In genomic region chr1:1434812-1435093, GRCh38 we compare ENCODE assay signal across 9 cellular contexts. TPM values are rescaled to one million over a fixed set of nuclear protein-coding genes. Genes with fewer than 3 reads are reported as not detected.
DNase-seq lines count a peak whose midpoint lies in the region; ATAC-seq and TF ChIP-seq lines count a peak whose summit lies in the region.
"Had no signal": no experiment of that assay in that cellular context is flagged by ENCODE, and none has a peak within 500 bp of the region (broad histone marks: within the 10 kb centered on the region; RNA-seq: fewer than 3 reads in every experiment).

No MANE protein-coding gene starts in this region.

- no peak overlapping the region for H3K27ac Mint-ChIP-seq in CD8-positive, alpha-beta memory T cell

- H3K27ac ChIP-seq in CD8-positive, alpha-beta memory T cell (ENCODE audit: low read depth, low read length), result no peak overlapping the region
- H3K27ac ChIP-seq in Panc1 (ENCODE audit: low read length) (peak overlapping the region; percentile 99), esophagus muscularis mucosa (replicated peaks in 1 of 4) (peak overlapping the region; percentile 96 to 98 (median 97)), trophoblast cell (ENCODE audit: low read depth, low read length) (peak overlapping the region; percentile 99), Karpas-422 (ENCODE audit: low read length) (no peak overlapping the region)

- peak overlapping the region; percentile 68 for H4K12ac ChIP-seq in trophoblast cell (ENCODE audit: low read depth, low read length)

- H3K36me3 Mint-ChIP-seq in CD8-positive, alpha-beta memory T cell, result no peaks in the 10 kb centered on the region

- H3K4me2 ChIP-seq in trophoblast cell (ENCODE audit: low read length) (no peak overlapping the region), Karpas-422 (ENCODE audit: low read depth, low read length, poor library complexity, severe bottlenecking) (no peak overlapping the region)

- TF ChIP-seq CTCF in Panc1 (IDR thresholded peaks at IDR 0.05) (no peak), esophagus muscularis mucosa (IDR thresholded peaks at IDR 0.05) (no peak)

- peak overlapping the region; percentile 97 for H3K14ac ChIP-seq in trophoblast cell (ENCODE audit: low read length)

- POLR2A ChIA-PET in CD8-positive, alpha-beta memory T cell (lab: Charles Lee), result no interaction called here
- POLR2A ChIA-PET in Panc1 (lab: Charles Lee), result interaction anchor here (0.5 kb wide), 1 partner anchor 137 kb away, joined by 5 read pairs; no protein-coding TSS in a partner anchor

- no peaks in the 10 kb centered on the region for H3K36me3 ChIP-seq in CD8-positive, alpha-beta memory T cell (ENCODE audit: insufficient read depth, low read length)
- H3K36me3 ChIP-seq in Panc1 (ENCODE audit: control insufficient read depth, insufficient read depth, low read length) (no peaks in the 10 kb centered on the region; the same call in 1 of the 2 replicates), esophagus muscularis mucosa (peaks cover 0 to 17% (median 10%) of the 10 kb centered on the region in 4 donors), trophoblast cell (ENCODE audit: control insufficient read depth in 1 of 2, insufficient read depth in 2 of 2, low read length in 2 of 2) (peaks cover 13 to 14% of the 10 kb centered on the region in 2 experiments), Karpas-422 (ENCODE audit: insufficient read depth, low read length) (no peaks in the 10 kb centered on the region)

- no peaks in the 10 kb centered on the region for H3K9me3 Mint-ChIP-seq in CD8-positive, alpha-beta memory T cell

- H3K9ac ChIP-seq in trophoblast cell (ENCODE audit: low read length) (no peak overlapping the region), Karpas-422 (ENCODE audit: low read length) (no peak overlapping the region)

- no peaks in the 10 kb centered on the region for H3K9me3 ChIP-seq in CD8-positive, alpha-beta memory T cell (ENCODE audit: low read length)
- no peaks in the 10 kb centered on the region for H3K9me3 ChIP-seq in Panc1 (ENCODE audit: control insufficient read depth, insufficient read depth, low read depth, low read length)
- no peaks in the 10 kb centered on the region for H3K9me3 ChIP-seq in esophagus muscularis mucosa
- peaks cover 2% of the 10 kb centered on the region for H3K9me3 ChIP-seq in trophoblast cell (ENCODE audit: insufficient read depth, low read depth, low read length)
- H3K9me3 ChIP-seq in Karpas-422 (ENCODE audit: low read length), result no peaks in the 10 kb centered on the region

- H3K79me2 ChIP-seq in trophoblast cell (ENCODE audit: control insufficient read depth, insufficient read depth, low read length, poor library complexity), result peaks cover 35% of the 10 kb centered on the region
- H3K79me2 ChIP-seq in Karpas-422 (ENCODE audit: low read length), result no peaks in the 10 kb centered on the region

- peak overlapping the region; percentile 82 for H3K4ac ChIP-seq in trophoblast cell (ENCODE audit: low read depth, low read length)

- peak overlapping the region in 5 of 7 donors; percentile 8 to 59 (median 44) for H3K4me3 Mint-ChIP-seq in CD8-positive, alpha-beta memory T cell

- H4K8ac ChIP-seq in trophoblast cell (ENCODE audit: low read depth, low read length), result peak overlapping the region; percentile 42

- H3K79me1 ChIP-seq in trophoblast cell (ENCODE audit: low read length), result peaks cover 56% of the 10 kb centered on the region

- peaks cover 0 to 8% (median 0%) of the 10 kb centered on the region in 3 donors for H3K4me1 Mint-ChIP-seq in CD8-positive, alpha-beta memory T cell

- no TSS peak for BruUV-seq in Panc1 (replicated peaks; lab: Mats Ljungman, UMichigan)

- ATAC-seq in Panc1, result no peak
- no peak for ATAC-seq in GM21528 (IDR thresholded peaks at IDR 0.05; ENCODE audit: low FRiP score, unreplicated experiment)

- H3K23ac ChIP-seq in trophoblast cell (ENCODE audit: low read length), result no peak overlapping the region

- H2BK120ac ChIP-seq in trophoblast cell (ENCODE audit: insufficient read depth, low read length, poor library complexity), result peak overlapping the region; percentile 98

- no peak for TF ChIP-seq EP300 in esophagus muscularis mucosa (IDR thresholded peaks at IDR 0.05)

- DNase-seq in CD8-positive, alpha-beta memory T cell, result no peak
- DNase-seq in Panc1 (ENCODE audit: low read depth, low spot score) (no peak), esophagus muscularis mucosa (ENCODE audit: extremely low spot score) (no peak), trophoblast cell (no peak), AML-193 (lab: John Stamatoyannopoulos, UW) (no peak), Karpas-422 (no peak), SW480 (ENCODE audit: low spot score) (no peak)

- H3K27me3 ChIP-seq in CD8-positive, alpha-beta memory T cell (ENCODE audit: insufficient read depth, low read length, poor library complexity, severe bottlenecking), result peaks cover 33% of the 10 kb centered on the region
- H3K27me3 ChIP-seq in Panc1 (ENCODE audit: control insufficient read depth, insufficient read depth, low read length), result no peaks in the 10 kb centered on the region
- H3K27me3 ChIP-seq in esophagus muscularis mucosa, result no peaks in the 10 kb centered on the region
- H3K27me3 ChIP-seq in trophoblast cell (ENCODE audit: insufficient read depth, low read length), result no peaks in the 10 kb centered on the region
- no peaks in the 10 kb centered on the region for H3K27me3 ChIP-seq in Karpas-422 (ENCODE audit: low read length)

- no peaks in the 10 kb centered on the region for H3K9me2 ChIP-seq in Karpas-422 (replicated peaks; ENCODE audit: insufficient read depth, low read length)

- peak overlapping the region; percentile 99 for H3K18ac ChIP-seq in trophoblast cell (ENCODE audit: low read length)

- H2AFZ ChIP-seq in trophoblast cell (ENCODE audit: insufficient read depth, low read length, poor library complexity) (peak overlapping the region; percentile 33), Karpas-422 (ENCODE audit: low read length) (no peak overlapping the region)

- WGBS in esophagus muscularis mucosa, result 40% methylated on average over 3 of the region's 3 CpGs
- no CpG with 5 or more reads among the region's 3 CpGs for WGBS in trophoblast cell (ENCODE audit: extremely low coverage, insufficient coverage, insufficient read length)

- intact Hi-C loops in Panc1 (cut with micrococcal nuclease; ENCODE audit: unreplicated experiment) (loop anchor here (5.0 kb wide), 1 partner anchor 32 kb away; no protein-coding TSS in a partner anchor), esophagus muscularis mucosa (cut with DNase I) (no loop called here)

- peak overlapping the region; percentile 98 for H2AK5ac ChIP-seq in trophoblast cell (ENCODE audit: low read length)

- peaks cover 8% of the 10 kb centered on the region for H3K4me1 ChIP-seq in CD8-positive, alpha-beta memory T cell (ENCODE audit: insufficient read depth, low read length)
- H3K4me1 ChIP-seq in Panc1 (ENCODE audit: control insufficient read depth, insufficient read depth, low read length), result peaks cover 62% of the 10 kb centered on the region
- H3K4me1 ChIP-seq in esophagus muscularis mucosa, result peaks cover 70 to 100% (median 90%) of the 10 kb centered on the region in 4 donors
- peaks cover 72 to 77% of the 10 kb centered on the region in 2 experiments for H3K4me1 ChIP-seq in trophoblast cell (ENCODE audit: control insufficient read depth in 1 of 2, insufficient read depth in 2 of 2, low read length in 2 of 2)
- peaks cover 5% of the 10 kb centered on the region; the same call in 1 of the 2 replicates for H3K4me1 ChIP-seq in Karpas-422 (ENCODE audit: low read length)

- peaks cover 6 to 22% of the 10 kb centered on the region in 2 donors for H3K27me3 Mint-ChIP-seq in CD8-positive, alpha-beta memory T cell

- H3K4me3 ChIP-seq in CD8-positive, alpha-beta memory T cell (ENCODE audit: low read length), result no peak overlapping the region
- H3K4me3 ChIP-seq in Panc1 (ENCODE audit: low read depth in 2 of 2, low read length in 2 of 2) (peak overlapping the region; percentile 45 to 76), esophagus muscularis mucosa (peak overlapping the region; percentile 67 to 81 (median 74)), trophoblast cell (ENCODE audit: low read depth, low read length) (no peak overlapping the region), Karpas-422 (ENCODE audit: low read length) (no peak overlapping the region)

- H2BK5ac ChIP-seq in trophoblast cell (ENCODE audit: low read depth, low read length, poor library complexity), result peak overlapping the region; percentile 98

- peak overlapping the region; percentile 99 for H4K91ac ChIP-seq in trophoblast cell (ENCODE audit: low read depth, low read length)

- H2BK12ac ChIP-seq in trophoblast cell (ENCODE audit: low read length), result peak overlapping the region; percentile 97

- CTCF ChIA-PET in CD8-positive, alpha-beta memory T cell (lab: Charles Lee), result no interaction called here
- CTCF ChIA-PET in Panc1 (lab: Charles Lee), result no interaction called here

- no peaks in the 10 kb centered on the region for H4K20me1 ChIP-seq in Karpas-422 (ENCODE audit: insufficient read depth, low read depth, low read length)

- in situ Hi-C loops in Panc1 (cut with HindIII; ENCODE audit: low pct_unique_long_range_greater_than_20kb, low sequenced_read_pairs), result no loop called here

- TF ChIP-seq POLR2A in esophagus muscularis mucosa (IDR thresholded peaks at IDR 0.05; ENCODE audit: low read depth), result no peak

RNA-seq across cellular contexts. Expression of gene VWA1, which starts 0.7 kb away (rescaled TPM):
- under 1 TPM in 1 of 2 experiments, not detected in 1; 0.31 TPM for total RNA-seq in CD8-positive, alpha-beta memory T cell
- polyA plus RNA-seq in CD8-positive, alpha-beta memory T cell, result not detected
- 858 TPM for total RNA-seq in Panc1 (2021; ENCODE audit: unreplicated experiment)
- 1,549 TPM for polyA plus RNA-seq in Panc1 (2012; ENCODE audit: insufficient read length)
- total RNA-seq in esophagus muscularis mucosa, result 100 to 1,000 TPM in 2 of 4 donors, 10 to 100 TPM in 2; 99.7 to 168 (median 116) TPM
- polyA plus RNA-seq in trophoblast cell (2013), result 66.1 and 71.8 TPM in 2 replicates
- total RNA-seq in Karpas-422 (2014; rRNA removed; shearing (Covaris generic); ENCODE audit: low replicate concordance), result not detected in 2 replicates

RNA-seq across cellular contexts. Expression of gene ANKRD65, which starts 13.7 kb away (rescaled TPM):
- total RNA-seq in CD8-positive, alpha-beta memory T cell, result not detected
- polyA plus RNA-seq in CD8-positive, alpha-beta memory T cell, result not detected
- total RNA-seq in Panc1 (2021; ENCODE audit: unreplicated experiment) (1.9 TPM), esophagus muscularis mucosa (10 to 100 TPM in 2 of 4 donors, 1 to 10 TPM in 2; 8.1 to 19.2 (median 9.8) TPM)
- 3.7 TPM for polyA plus RNA-seq in Panc1 (2012; ENCODE audit: insufficient read length)
- 3.1 and 3.5 TPM in 2 replicates for polyA plus RNA-seq in trophoblast cell (2013)
- total RNA-seq in Karpas-422 (2014; rRNA removed; shearing (Covaris generic); ENCODE audit: low replicate concordance), result not detected in 2 replicates
- total RNA-seq: HT1080 had no signal

RNA-seq across cellular contexts. Expression of gene ATAD3C, which starts 14.7 kb away (rescaled TPM):
- 1 to 10 TPM in 1 of 2 experiments, under 1 TPM in 1; 0.53 to 1.9 TPM for total RNA-seq in CD8-positive, alpha-beta memory T cell
- polyA plus RNA-seq in CD8-positive, alpha-beta memory T cell, result 4.3 TPM
- total RNA-seq in Panc1 (2021; ENCODE audit: unreplicated experiment) (10.6 TPM), esophagus muscularis mucosa (1 to 10 TPM in 1 of 4 donors, under 1 TPM in 3; 0.32 to 2.4 (median 0.58) TPM)
- polyA plus RNA-seq in Panc1 (2012; ENCODE audit: insufficient read length), result 8.1 TPM
- polyA plus RNA-seq in trophoblast cell (2013), result 5.2 and 6.0 TPM in 2 replicates
- total RNA-seq in Karpas-422 (2014; rRNA removed; shearing (Covaris generic); ENCODE audit: low replicate concordance), result 0.51 TPM in 1 of 2 replicates, not detected in the other
- total RNA-seq: HT1080 had no signal

RNA-seq across cellular contexts. Expression of gene MRPL20, which starts 27.7 kb away (rescaled TPM):
- total RNA-seq in CD8-positive, alpha-beta memory T cell, result 100 to 1,000 TPM; 206 to 208 TPM
- polyA plus RNA-seq in CD8-positive, alpha-beta memory T cell, result 198 TPM
- 196 TPM for total RNA-seq in Panc1 (2021; ENCODE audit: unreplicated experiment)
- polyA plus RNA-seq in Panc1 (2012; ENCODE audit: insufficient read length), result 252 TPM
- total RNA-seq in esophagus muscularis mucosa, result 100 to 1,000 TPM; 144 to 175 (median 155) TPM
- 147 and 153 TPM in 2 replicates for polyA plus RNA-seq in trophoblast cell (2013)
- total RNA-seq in Karpas-422 (2014; rRNA removed; shearing (Covaris generic); ENCODE audit: low replicate concordance), result 136 and 151 TPM in 2 replicates

RNA-seq across cellular contexts. Expression of gene CCNL2, which starts 35.6 kb away (rescaled TPM):
- total RNA-seq in CD8-positive, alpha-beta memory T cell, result 100 to 1,000 TPM; 119 to 124 TPM
- polyA plus RNA-seq in CD8-positive, alpha-beta memory T cell, result 29.0 TPM
- total RNA-seq in Panc1 (2021; ENCODE audit: unreplicated experiment), result 297 TPM
- 235 TPM for polyA plus RNA-seq in Panc1 (2012; ENCODE audit: insufficient read length)
- total RNA-seq in esophagus muscularis mucosa, result 100 to 1,000 TPM in 2 of 4 donors, 10 to 100 TPM in 2; 73.4 to 136 (median 108) TPM
- 113 and 119 TPM in 2 replicates for polyA plus RNA-seq in trophoblast cell (2013)
- total RNA-seq in Karpas-422 (2014; rRNA removed; shearing (Covaris generic); ENCODE audit: low replicate concordance), result 97.9 and 152 TPM in 2 replicates

Comparison
In these comparisons a context has a peak if more than half of its experiments do, and no peak if none do; other contexts are left out.
1. H3K27ac ChIP-seq: peak in Panc1 (single experiment), esophagus muscularis mucosa (4 of 4) and trophoblast cell (single experiment); none in CD8-positive, alpha-beta memory T cell (single experiment) and Karpas-422 (single experiment).
2. H3K4me3 ChIP-seq: peak in Panc1 (2 of 2) and esophagus muscularis mucosa (4 of 4); none in CD8-positive, alpha-beta memory T cell (single experiment), trophoblast cell (single experiment) and Karpas-422 (single experiment).
3. RNA of gene VWA1, which starts 0.7 kb away (total RNA-seq): 858 TPM in Panc1 (single experiment) and 99.7 to 168 TPM in esophagus muscularis mucosa; 0.31 TPM in CD8-positive, alpha-beta memory T cell and not detected in Karpas-422; every median in the first group is over 10 times any median in the second.